In the genomic region with DNA sequence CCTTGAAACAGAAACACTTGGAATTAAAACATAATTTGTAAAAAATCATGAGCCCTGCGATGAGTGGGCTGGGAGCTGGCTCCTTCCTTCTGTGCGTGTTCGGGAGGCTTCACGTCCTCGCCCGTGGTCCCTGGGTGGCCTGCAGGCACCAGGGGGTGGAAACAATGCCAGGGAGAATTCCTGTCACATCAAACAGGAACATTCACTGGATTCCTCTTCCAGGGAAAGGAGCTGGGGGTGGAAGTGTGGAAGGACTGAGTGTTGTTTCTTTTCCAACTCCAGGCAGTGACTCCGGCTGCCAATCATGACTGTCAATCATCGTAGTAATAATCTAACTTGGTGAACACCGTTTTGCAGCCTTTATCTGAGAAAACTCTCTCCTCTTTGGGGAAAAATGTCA, we compare ENCODE assay signal across 1 cellular context.
TF ChIP-seq lines count a peak whose summit lies in the region.

No MANE protein-coding gene starts in this region.

TF ChIP-seq in liver, 16 proteins besides CTCF, POLR2A, EP300 and RAD21 (continued from another document):
- TF ChIP-seq, protein P1, sequence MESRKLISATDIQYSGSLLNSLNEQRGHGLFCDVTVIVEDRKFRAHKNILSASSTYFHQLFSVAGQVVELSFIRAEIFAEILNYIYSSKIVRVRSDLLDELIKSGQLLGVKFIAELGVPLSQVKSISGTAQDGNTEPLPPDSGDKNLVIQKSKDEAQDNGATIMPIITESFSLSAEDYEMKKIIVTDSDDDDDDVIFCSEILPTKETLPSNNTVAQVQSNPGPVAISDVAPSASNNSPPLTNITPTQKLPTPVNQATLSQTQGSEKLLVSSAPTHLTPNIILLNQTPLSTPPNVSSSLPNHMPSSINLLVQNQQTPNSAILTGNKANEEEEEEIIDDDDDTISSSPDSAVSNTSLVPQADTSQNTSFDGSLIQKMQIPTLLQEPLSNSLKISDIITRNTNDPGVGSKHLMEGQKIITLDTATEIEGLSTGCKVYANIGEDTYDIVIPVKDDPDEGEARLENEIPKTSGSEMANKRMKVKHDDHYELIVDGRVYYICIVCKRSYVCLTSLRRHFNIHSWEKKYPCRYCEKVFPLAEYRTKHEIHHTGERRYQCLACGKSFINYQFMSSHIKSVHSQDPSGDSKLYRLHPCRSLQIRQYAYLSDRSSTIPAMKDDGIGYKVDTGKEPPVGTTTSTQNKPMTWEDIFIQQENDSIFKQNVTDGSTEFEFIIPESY (IDR thresholded peaks at IDR 0.05), result no peak
- TF ChIP-seq FOXA1 (IDR thresholded peaks at IDR 0.05) (no peak), RXRA (IDR thresholded peaks at IDR 0.05) (no peak)
